Comparison of ENCODE assay signal across 8 cellular contexts in the genomic region with DNA sequence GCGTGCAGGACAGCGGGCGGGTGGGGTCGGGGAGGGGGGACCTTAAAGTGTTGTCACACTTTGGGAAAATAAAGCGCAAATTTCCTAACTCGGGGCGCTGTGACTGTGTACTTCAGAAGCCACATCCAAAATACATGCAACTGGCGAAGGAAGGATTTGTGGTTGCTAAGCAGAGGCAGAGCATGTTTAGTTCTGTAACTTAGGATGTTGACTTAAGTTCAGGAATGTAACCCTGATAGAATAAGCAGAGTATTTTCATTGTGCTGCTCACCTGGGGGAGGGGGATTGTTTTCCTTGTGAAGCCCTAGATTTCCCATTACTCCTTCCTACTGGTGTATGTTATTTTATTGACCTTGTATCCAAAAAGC. TPM values are rescaled to one million over a fixed set of nuclear protein-coding genes. Genes with fewer than 3 reads are reported as not detected.
DNase-seq lines count a peak whose midpoint lies in the region; ATAC-seq and TF ChIP-seq lines count a peak whose summit lies in the region.

No MANE protein-coding gene starts in this region.

- POLR2A ChIA-PET in GM10248 (lab: Yijun Ruan, JAX) = no interaction called here

- no peaks in the 10 kb centered on the region for H3K9me3 ChIP-seq in mucosa of descending colon

- no peak for DNase-seq in GM06990 (ENCODE audit: extremely low read depth, insufficient read length)
- peak; percentile 12 for DNase-seq in NCI-H226
- DNase-seq in dermis microvascular lymphatic vessel endothelial cell (ENCODE audit: low read depth in 2 of 2) = peak; percentile 65 to 76
- no peak for DNase-seq in mucosa of descending colon
- DNase-seq in stimulated activated CD4-positive, alpha-beta T cell treated with anti-CD3 and anti-CD28 coated beads, Interleukin-15, amount 100 ng/mL, for 24 hours = no peak
- DNase-seq in GM10248 (ENCODE audit: extremely low spot score) = no peak

- H3K4me3 ChIP-seq in GM06990 (replicated peaks; ENCODE audit: low read depth, low read length) = peak overlapping the region; percentile 79
- H3K4me3 ChIP-seq in mucosa of descending colon = peak overlapping the region; percentile 20

- H3K4me1 ChIP-seq in mucosa of descending colon (ENCODE audit: low read depth) = peaks cover 45% of the 10 kb centered on the region

- H3K36me3 ChIP-seq in GM06990 (ENCODE audit: control insufficient read depth, insufficient read depth, low read length) (no peaks in the 10 kb centered on the region), mucosa of descending colon (ENCODE audit: low read depth) (no peaks in the 10 kb centered on the region)

- TF ChIP-seq CTCF in GM06990 (IDR thresholded peaks at IDR 0.05; ENCODE audit: insufficient read depth, low read length, poor library complexity, severe bottlenecking) (no peak), mucosa of descending colon (IDR thresholded peaks at IDR 0.05) (no peak), GM10248 (IDR thresholded peaks at IDR 0.05; ENCODE audit: control extremely low read depth, extremely low read depth, low read depth, missing control alignments) (no peak)

- intact Hi-C loops in mucosa of descending colon (cut with DNase I, micrococcal nuclease) = loop anchor here (5.0 to 10.0 kb wide), 2 partner anchors 100 to 212 kb away; no protein-coding TSS in a partner anchor

- ATAC-seq in mucosa of descending colon (peak; percentile 8), GM19397 (IDR thresholded peaks at IDR 0.05; ENCODE audit: unreplicated experiment) (no peak), HG02588 (IDR thresholded peaks at IDR 0.05; ENCODE audit: unreplicated experiment) (no peak)

- CTCF ChIA-PET in GM10248 (lab: Yijun Ruan, JAX) = interaction anchor here (0.9 to 6.0 kb wide), 8 partner anchors 10 to 212 kb away, joined by 3 to 69 read pairs (median 6); a partner anchor contains a TSS

- no peaks in the 10 kb centered on the region for H3K27me3 ChIP-seq in GM06990 (replicated peaks; ENCODE audit: control insufficient read depth, insufficient read depth, low read length)

RNA-seq across cellular contexts. Expression of a gene that starts 0.5 kb away (rescaled TPM):
- total RNA-seq in dermis microvascular lymphatic vessel endothelial cell = 14.9 and 15.2 TPM in 2 replicates
- 10 to 100 TPM; 37.2 to 48.0 (median 44.2) TPM for total RNA-seq in mucosa of descending colon

RNA-seq across cellular contexts. Expression of a gene that starts 47.0 kb away (rescaled TPM):
- total RNA-seq in dermis microvascular lymphatic vessel endothelial cell = 11.1 and 11.6 TPM in 2 replicates
- total RNA-seq in mucosa of descending colon = 10 to 100 TPM; 14.4 to 19.3 (median 18.0) TPM

RNA-seq across cellular contexts. Expression of a gene that starts 56.9 kb away (rescaled TPM):
- total RNA-seq in dermis microvascular lymphatic vessel endothelial cell = 10.0 and 10.1 TPM in 2 replicates
- 10 to 100 TPM; 11.9 to 14.3 (median 14.1) TPM for total RNA-seq in mucosa of descending colon

Comparison
In these comparisons a context has a peak if more than half of its experiments do, and no peak if none do; other contexts are left out.
1. DNase-seq: peak in NCI-H226 (single experiment) and dermis microvascular lymphatic vessel endothelial cell (2 of 2); none in GM06990 (single experiment), mucosa of descending colon (0 of 3), stimulated activated CD4-positive, alpha-beta T cell treated with anti-CD3 and anti-CD28 coated beads, Interleukin-15, amount 100 ng/mL, for 24 hours (single experiment) and GM10248 (single experiment).